8 cellular contexts compared by ENCODE assay signal in the genomic region with DNA sequence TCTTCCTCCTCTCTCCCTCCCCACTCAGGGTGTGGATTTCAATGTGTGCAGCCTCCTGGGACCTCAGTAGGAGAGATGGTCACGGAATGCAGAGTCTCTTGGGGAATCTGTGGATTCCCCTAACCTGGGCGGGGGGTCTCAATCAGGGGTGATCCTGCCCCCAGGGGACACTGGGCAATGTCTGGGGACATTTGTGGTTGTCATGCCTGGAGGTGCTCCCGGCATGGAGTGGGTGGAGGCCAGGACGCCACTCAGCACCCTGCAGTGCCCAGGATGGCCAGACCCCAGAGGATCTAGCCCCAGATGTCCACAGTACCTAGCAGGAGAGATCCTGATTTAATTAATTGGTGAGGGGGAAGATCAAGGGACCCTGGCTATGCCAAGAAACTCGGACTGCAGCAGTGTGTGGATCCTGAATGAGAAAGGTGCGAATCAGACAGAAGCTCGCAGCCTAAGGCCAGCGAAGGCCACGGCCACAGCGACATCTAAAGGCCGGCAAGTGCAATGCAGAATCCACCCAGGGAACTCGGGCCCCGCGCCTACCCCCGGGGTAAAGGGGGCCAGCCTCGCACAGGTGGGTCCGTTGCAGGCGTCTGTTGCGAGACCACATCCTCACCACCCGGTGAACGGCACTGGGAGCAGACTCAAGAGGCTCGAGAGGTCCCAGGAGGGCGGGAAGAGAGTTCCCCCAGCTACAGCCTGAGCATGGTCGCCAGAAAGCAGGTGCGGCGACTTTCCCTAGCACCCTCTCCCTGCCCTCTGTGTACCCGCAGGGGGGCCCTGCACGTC.
DNase-seq lines count a peak whose midpoint lies in the region; ATAC-seq, FAIRE-seq and TF ChIP-seq lines count a peak whose summit lies in the region.

No MANE protein-coding gene starts in this region.

- DNase-seq in GM12891 (ENCODE audit: insufficient read length, low spot score) (no peak), OCI-M1 (lab: John Stamatoyannopoulos, UW) (peak; percentile 36), left cardiac atrium (peak; percentile 46)
- peak; percentile 21 to 57 (median 26) for DNase-seq in activated naive CD4-positive, alpha-beta T cell (lab: John Stamatoyannopoulos, UW)
- DNase-seq in stimulated activated CD4-positive, alpha-beta T cell treated with anti-CD3 and anti-CD28 coated beads, Interleukin-15, amount 100 ng/mL, for 24 hours = peak; percentile 72

- no peak for TF ChIP-seq POLR2A in GM12891 (IDR thresholded peaks at IDR 0.05; ENCODE audit: low read depth, low read length)

- FAIRE-seq in GM12891 (lab: Jason Lieb, UNC) = peak; percentile 83

- ATAC-seq in left cardiac atrium (peak in 1 of 2 donors; percentile 17), GM21390 (IDR thresholded peaks at IDR 0.05; ENCODE audit: unreplicated experiment) (no peak), GM19455 (IDR thresholded peaks at IDR 0.05; ENCODE audit: unreplicated experiment) (no peak), HG03039 (IDR thresholded peaks at IDR 0.05; ENCODE audit: unreplicated experiment) (no peak)

- intact Hi-C loops in left cardiac atrium (cut with DNase I) = loop anchor here in 1 of 2 donors (2.0 kb wide), 1 partner anchor 139 kb away; no protein-coding TSS in a partner anchor

TF ChIP-seq in GM12891, 5 proteins besides CTCF, POLR2A, EP300 and RAD21:
- no peak for TF ChIP-seq POLR2AphosphoS5 (IDR thresholded peaks at IDR 0.05; ENCODE audit: low read depth, low read length)
- no peak for TF ChIP-seq POU2F2 (IDR thresholded peaks at IDR 0.05; ENCODE audit: low read depth, low read length)
- TF ChIP-seq TAF1 (IDR thresholded peaks at IDR 0.05; ENCODE audit: low read depth, low read length) = no peak
- no peak for TF ChIP-seq SPI1 (IDR thresholded peaks at IDR 0.05; ENCODE audit: low read depth, low read length)
- TF ChIP-seq PAX5 (IDR thresholded peaks at IDR 0.05; ENCODE audit: insufficient read depth, low read length, severe bottlenecking) = no peak
